In genomic region chr12:122399254-122399591, GRCh38 we compare ENCODE assay signal across 1 cellular context.
TF ChIP-seq lines count a peak whose summit lies in the region.

No MANE protein-coding gene starts in this region.

TF ChIP-seq in HepG2, 621 proteins besides CTCF, POLR2A, EP300 and RAD21 (continued from another document):
- no peak for TF ChIP-seq PRDM15 (CRISPR knock-in tag; IDR thresholded peaks at IDR 0.05)
